ENCODE assay signal across 1 cellular context in genomic region chr7:110050831-110051230, GRCh38.
TF ChIP-seq lines count a peak whose summit lies in the region.

No MANE protein-coding gene starts in this region.

TF ChIP-seq in GM23338, 12 proteins besides CTCF, POLR2A, EP300 and RAD21 (continued from another document):
- TF ChIP-seq ZNF462 (CRISPR knock-in tag; IDR thresholded peaks at IDR 0.05) (no peak), ZNF114 (CRISPR knock-in tag; IDR thresholded peaks at IDR 0.05) (no peak), REST (IDR thresholded peaks at IDR 0.05; ENCODE audit: unreplicated experiment) (no peak), STAT1 (IDR thresholded peaks at IDR 0.05; ENCODE audit: unreplicated experiment) (no peak), ZNF331 (CRISPR knock-in tag; IDR thresholded peaks at IDR 0.05; ENCODE audit: low read depth) (no peak), CREB1 (CRISPR knock-in tag; IDR thresholded peaks at IDR 0.05; ENCODE audit: low read depth) (no peak), JUNB (IDR thresholded peaks at IDR 0.05; ENCODE audit: unreplicated experiment) (no peak)
